In genomic region chr6:127439718-127440117, GRCh38 we compare ENCODE assay signal across 29 cellular contexts.
"Had no signal": no experiment of that assay in that cellular context is flagged by ENCODE, and none has a peak within 500 bp of the region (broad histone marks: within the 10 kb centered on the region; RNA-seq: fewer than 3 reads in every experiment).

No MANE protein-coding gene starts in this region.

- H3K27me3 ChIP-seq: ascending aorta, breast epithelium, cardiac muscle cell, esophagus squamous epithelium, heart left ventricle had no signal

- H3K4me3 ChIP-seq: ascending aorta, breast epithelium, cardiac muscle cell, esophagus squamous epithelium, heart left ventricle had no signal

- DNase-seq: activated B cell treated with CpG ODN at 0.5 μM for 24 hours; activated CD4-positive, alpha-beta memory T cell treated with anti-CD3 and anti-CD28 coated beads for 36 hours; activated CD4-positive, alpha-beta T cell treated with anti-CD3 and anti-CD28 coated beads for 36 hours; activated CD4-positive, alpha-beta T cell treated with anti-CD3 and anti-CD28 coated beads, Interleukin-2, amount 10 ng/mL, durations not matched to agents 24 days and 14 days; activated CD4-positive, CD25-positive, alpha-beta regulatory T cell treated with anti-CD3 and anti-CD28 coated beads, Interleukin-2, amount 50 U/mL, for 72 hours; activated CD8-positive, alpha-beta memory T cell treated with anti-CD3 and anti-CD28 coated beads, Interleukin-2, amount 10 ng/mL, durations not matched to agents 7 days and 5 days; activated CD8-positive, alpha-beta memory T cell treated with anti-CD3 and anti-CD28 coated beads, Interleukin-2, amount 50 U/mL, for 4 hours; activated CD8-positive, alpha-beta T cell treated with anti-CD3 and anti-CD28 coated beads, Interleukin-2, amount 10 ng/mL, durations not matched to agents 7 days and 5 days; activated gamma-delta T cell; activated naive CD4-positive, alpha-beta T cell; activated naive CD4-positive, alpha-beta T cell treated with anti-CD3 and anti-CD28 coated beads, Interleukin-2, amount 10 ng/mL, durations not matched to agents 7 days and 5 days; activated naive CD8-positive, alpha-beta T cell treated with anti-CD3 and anti-CD28 coated beads, Interleukin-2, amount 10 ng/mL, durations not matched to agents 7 days and 5 days; activated T-cell treated with anti-CD3 and anti-CD28 coated beads, Interleukin-2, amount 50 U/mL, for 1 hour; activated T-cell treated with anti-CD3 and anti-CD28 coated beads, Interleukin-2, amount 50 U/mL, for 72 hours; central memory CD4-positive, alpha-beta T cell; cortex of kidney; dermis blood vessel endothelial cell; effector CD4-positive, alpha-beta T cell; effector memory CD8-positive, alpha-beta T cell; esophagus squamous epithelium; glutamatergic neuron; heart left ventricle; T-helper 1 cell; T-helper 17 cell; T1000; WERI-Rb-1 had no signal

- H3K4me1 ChIP-seq: ascending aorta, breast epithelium, esophagus squamous epithelium, heart left ventricle had no signal

- H3K27ac ChIP-seq: ascending aorta, breast epithelium, cardiac muscle cell, esophagus squamous epithelium, heart left ventricle, WERI-Rb-1 had no signal

- H3K36me3 ChIP-seq: ascending aorta, breast epithelium, cardiac muscle cell, esophagus squamous epithelium had no signal

- H3K9me3 ChIP-seq: ascending aorta, breast epithelium, esophagus squamous epithelium, heart left ventricle had no signal
